Comparison of ENCODE assay signal across 8 cellular contexts in the genomic region with DNA sequence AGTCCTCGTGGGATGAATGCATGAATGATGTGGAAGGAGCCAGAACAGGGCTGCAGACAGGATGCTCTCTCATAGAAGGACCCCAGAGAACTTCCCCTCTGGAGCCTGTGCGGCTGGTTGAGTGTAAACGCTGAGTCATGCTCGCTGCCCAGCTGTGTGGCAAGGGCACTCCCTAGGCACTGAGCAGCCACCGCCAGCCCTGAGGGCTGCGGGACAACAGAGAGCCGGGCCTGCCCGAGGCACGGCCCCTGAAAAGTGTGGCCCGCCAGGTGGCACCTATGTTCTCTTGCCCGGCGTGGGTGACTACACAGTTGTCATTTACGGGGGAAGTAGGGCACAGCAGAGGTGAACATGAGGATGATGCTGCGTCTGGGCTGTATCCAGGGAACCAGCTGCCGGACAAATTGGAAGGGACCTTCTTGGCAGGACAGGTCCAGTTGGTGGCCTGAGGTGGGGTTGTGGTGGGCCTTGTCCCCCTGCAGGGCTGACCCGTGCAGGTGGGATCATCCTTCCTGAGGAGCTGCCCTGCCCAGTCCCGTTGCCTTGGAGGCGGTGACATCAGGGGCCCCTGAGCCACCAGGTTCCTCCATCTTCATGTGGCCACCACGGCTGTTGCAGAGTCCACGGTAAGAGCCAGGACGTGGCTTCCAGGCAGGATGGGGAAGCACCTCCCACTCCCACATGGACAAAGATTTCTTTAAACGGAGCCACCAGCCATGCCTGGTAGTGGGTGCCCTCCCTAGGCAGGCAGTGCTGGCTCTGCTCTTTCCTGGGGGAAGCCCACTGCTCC.
DNase-seq lines count a peak whose midpoint lies in the region; ATAC-seq, FAIRE-seq and TF ChIP-seq lines count a peak whose summit lies in the region.

No MANE protein-coding gene starts in this region.

- no peaks in the 10 kb centered on the region for H3K36me3 Mint-ChIP-seq in WTC11
- H3K36me3 Mint-ChIP-seq in memory B cell = no peaks in the 10 kb centered on the region
- no peaks in the 10 kb centered on the region for H3K36me3 Mint-ChIP-seq in mesothelial cell of epicardium

- H3K9me3 Mint-ChIP-seq in WTC11 (no peaks in the 10 kb centered on the region), memory B cell (no peaks in the 10 kb centered on the region), mesothelial cell of epicardium (no peaks in the 10 kb centered on the region)

- POLR2A ChIA-PET in WTC11 (lab: Charles Lee) = no interaction called here

- CTCF ChIA-PET in WTC11 (lab: Charles Lee) = interaction anchor here (0.5 to 4.9 kb wide), 5 partner anchors 34 to 126 kb away, joined by 3 to 22 read pairs (median 3); no protein-coding TSS in a partner anchor

- intact Hi-C loops in posterior vena cava (cut with DNase I) = no loop called here

- DNase-seq in C1 segment of cervical spinal cord (lab: John Stamatoyannopoulos, UW) (peak in 8 of 14 donors; percentile 22 to 65 (median 45)), HTR-8/SVneo (ENCODE audit: insufficient read length, low spot score) (peak; percentile 32), WTC11 (ENCODE audit: low spot score) (no peak), memory B cell (ENCODE audit: low spot score in 2 of 2) (peak in 1 of 2 donors; percentile 45), posterior vena cava (ENCODE audit: low spot score) (no peak), mesothelial cell of epicardium (ENCODE audit: low spot score in 2 of 2, unreplicated experiment in 2 of 2) (no peak), COLO829 (ENCODE audit: low spot score) (no peak)

- TF ChIP-seq CTCF in WTC11 (IDR thresholded peaks at IDR 0.05) = no peak
- TF ChIP-seq CTCF in mesothelial cell of epicardium (IDR thresholded peaks at IDR 0.05; ENCODE audit: unreplicated experiment) = no peak

- H3K4me1 Mint-ChIP-seq in WTC11 (peaks cover 77% of the 10 kb centered on the region), memory B cell (peaks cover 61% of the 10 kb centered on the region), mesothelial cell of epicardium (peaks cover 17% of the 10 kb centered on the region)

- H3K27ac Mint-ChIP-seq in WTC11 (peak overlapping the region; percentile 49; the same call in 1 of the 2 replicates), memory B cell (peak overlapping the region; percentile 23), mesothelial cell of epicardium (no peak overlapping the region)

- FAIRE-seq in HTR-8/SVneo (lab: Jason Lieb, UNC) = no peak

- ATAC-seq in WTC11 = no peak
- peak; percentile 34 for ATAC-seq in memory B cell (ENCODE audit: low read depth)
- ATAC-seq in HG03025 (IDR thresholded peaks at IDR 0.05; ENCODE audit: low FRiP score, unreplicated experiment) = no peak

- no peak overlapping the region for H3K4me3 Mint-ChIP-seq in WTC11
- H3K4me3 Mint-ChIP-seq in memory B cell = peak overlapping the region; percentile 55
- H3K4me3 Mint-ChIP-seq in mesothelial cell of epicardium = no peak overlapping the region

- H3K27me3 Mint-ChIP-seq in WTC11 (ENCODE audit: low read depth) (peaks cover under 1% of the 10 kb centered on the region), memory B cell (peaks cover 1% of the 10 kb centered on the region), mesothelial cell of epicardium (ENCODE audit: low read depth) (peaks cover 31% of the 10 kb centered on the region)

TF ChIP-seq in WTC11, 78 proteins besides CTCF, POLR2A, EP300 and RAD21:
- peak; percentile 75; the same call in 1 of the 2 replicates for TF ChIP-seq NFE2L1 (CRISPR knock-in tag; IDR thresholded peaks at IDR 0.05)
- TF ChIP-seq, protein P1, sequence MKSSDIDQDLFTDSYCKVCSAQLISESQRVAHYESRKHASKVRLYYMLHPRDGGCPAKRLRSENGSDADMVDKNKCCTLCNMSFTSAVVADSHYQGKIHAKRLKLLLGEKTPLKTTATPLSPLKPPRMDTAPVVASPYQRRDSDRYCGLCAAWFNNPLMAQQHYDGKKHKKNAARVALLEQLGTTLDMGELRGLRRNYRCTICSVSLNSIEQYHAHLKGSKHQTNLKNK (CRISPR knock-in tag; IDR thresholded peaks at IDR 0.05) = no peak
- TF ChIP-seq CREM (CRISPR knock-in tag; IDR thresholded peaks at IDR 0.05) = no peak

Comparison
In these comparisons a context has a peak if more than half of its experiments do, and no peak if none do; other contexts are left out.
1. DNase-seq: peak in C1 segment of cervical spinal cord (8 of 14) and HTR-8/SVneo (single experiment); none in WTC11 (single experiment), posterior vena cava (single experiment), mesothelial cell of epicardium (0 of 2) and COLO829 (single experiment).